Comparison of ENCODE assay signal across 9 cellular contexts in the genomic region with DNA sequence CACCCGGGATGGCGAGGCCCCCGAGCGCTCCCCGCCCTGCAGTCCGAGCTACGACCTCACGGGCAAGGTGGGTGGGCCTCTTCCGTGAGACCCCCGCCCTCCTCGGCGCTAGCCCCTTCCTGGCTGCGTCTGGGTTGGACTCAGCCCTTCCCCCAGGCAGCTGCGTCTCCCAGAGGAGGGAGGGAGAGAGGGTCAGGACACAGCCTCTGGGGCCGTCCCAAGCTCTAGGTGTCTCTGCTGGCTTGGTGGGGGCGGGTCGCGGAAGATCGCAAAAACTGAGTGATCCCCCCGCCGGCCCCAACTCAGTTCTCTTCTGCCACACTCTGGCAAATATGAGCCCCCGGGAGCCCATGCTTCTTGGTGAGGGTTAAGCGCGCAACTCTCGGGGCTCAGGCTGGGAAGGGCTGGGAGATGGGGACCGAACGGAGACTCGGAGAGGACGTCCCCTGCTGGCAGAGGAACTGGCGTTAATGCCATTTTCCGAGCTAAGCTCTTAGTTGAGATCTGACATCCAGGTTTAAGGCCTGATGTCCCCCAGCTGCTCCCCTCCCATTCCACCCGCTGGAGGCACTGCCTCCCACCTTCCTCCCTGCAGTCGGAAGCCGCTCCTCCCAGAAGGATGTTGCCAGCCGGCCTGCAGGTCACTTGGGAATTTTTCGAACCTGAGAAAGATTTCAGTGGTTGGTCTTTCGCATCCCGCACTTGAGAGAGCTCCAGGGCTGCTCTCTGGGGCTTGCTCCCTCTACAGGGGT. TPM values are rescaled to one million over a fixed set of nuclear protein-coding genes. Genes with fewer than 3 reads are reported as not detected.
DNase-seq lines count a peak whose midpoint lies in the region; ATAC-seq, FAIRE-seq and TF ChIP-seq lines count a peak whose summit lies in the region.
"Had no signal": no experiment of that assay in that cellular context is flagged by ENCODE, and none has a peak within 500 bp of the region (broad histone marks: within the 10 kb centered on the region; RNA-seq: fewer than 3 reads in every experiment).

No MANE protein-coding gene starts in this region.

- H2AFZ ChIP-seq in H1 (ENCODE audit: low read length) (peak overlapping the region; percentile 57; the same call in 1 of the 2 replicates), PC-9 (no peak overlapping the region)

- no peak overlapping the region for H2AK5ac ChIP-seq in H1 (ENCODE audit: low read depth, low read length)

- peak overlapping the region; percentile 68 for H4K91ac ChIP-seq in H1 (replicated peaks; ENCODE audit: insufficient read length, low read length)

- H3K4ac ChIP-seq in H1 (replicated peaks; ENCODE audit: insufficient read length, low read depth, low read length), result peak overlapping the region; percentile 61

- TF ChIP-seq POLR2A in H1 (IDR thresholded peaks at IDR 0.05; ENCODE audit: control extremely low read depth in 1 of 2, low read depth in 2 of 2, low read length in 2 of 2), result no peak

- H3K9me3 ChIP-seq in CD8-positive, alpha-beta T cell (ENCODE audit: low read length), result no peaks in the 10 kb centered on the region
- H3K9me3 ChIP-seq in H1 (ENCODE audit: insufficient read depth in 2 of 2, low read depth in 1 of 2, low read length in 1 of 2) (no peaks in the 10 kb centered on the region), PC-9 (ENCODE audit: insufficient read depth, low read depth) (no peaks in the 10 kb centered on the region)
- H3K9me3 ChIP-seq in naive thymus-derived CD4-positive, alpha-beta T cell (ENCODE audit: control insufficient read depth in 2 of 3, low read length in 3 of 3), result no peaks in the 10 kb centered on the region

- H3K23ac ChIP-seq in H1 (ENCODE audit: insufficient read length), result no peak overlapping the region

- no peaks in the 10 kb centered on the region for H3K9me2 ChIP-seq in PC-9 (ENCODE audit: insufficient read depth)

- POLR2A ChIA-PET in CD8-positive, alpha-beta T cell (lab: Charles Lee), result interaction anchor here (0.6 to 4.6 kb wide), 12 partner anchors 9 to 135 kb away, joined by 3 to 67 read pairs (median 18); a partner anchor contains a TSS
- POLR2A ChIA-PET in H1 (lab: Charles Lee; ENCODE audit: partially characterized antibody), result interaction anchor here (0.6 to 4.6 kb wide), 8 partner anchors 12 to 82 kb away, joined by 3 to 60 read pairs (median 5); a partner anchor contains a TSS
- POLR2A ChIA-PET in naive thymus-derived CD4-positive, alpha-beta T cell (lab: Charles Lee), result interaction anchor here (0.5 to 4.6 kb wide), 13 partner anchors 9 to 135 kb away, joined by 3 to 54 read pairs (median 18); a partner anchor contains a TSS
- POLR2A ChIA-PET in PC-9 (lab: Charles Lee; ENCODE audit: unreplicated experiment), result no interaction called here

- FAIRE-seq in H1 (lab: Jason Lieb, UNC), result peak; percentile 52

- BruUV-seq in PC-9 (replicated peaks; lab: Mats Ljungman, UMichigan), result no TSS peak

- no peak overlapping the region; a peak in 1 of 7 replicates for H3K9ac ChIP-seq in H1 (replicated peaks in 1 of 4; ENCODE audit: extremely low read depth in 1 of 4, low read depth in 3 of 4, low read length in 3 of 4)

- H3K36me3 Mint-ChIP-seq in CD8-positive, alpha-beta T cell, result peaks cover 2% of the 10 kb centered on the region
- H3K36me3 Mint-ChIP-seq in naive thymus-derived CD4-positive, alpha-beta T cell, result peaks cover 0 to 12% (median 0%) of the 10 kb centered on the region in 5 donors

- peak overlapping the region; percentile 89; the same call in 1 of the 2 replicates for H2BK5ac ChIP-seq in H1 (ENCODE audit: low read depth, low read length)

- H3K36me3 ChIP-seq in CD8-positive, alpha-beta T cell (ENCODE audit: insufficient read depth, low read length), result no peaks in the 10 kb centered on the region
- H3K36me3 ChIP-seq in H1 (ENCODE audit: control insufficient read depth in 2 of 4, insufficient read depth in 4 of 4, low read length in 3 of 4) (no peaks in the 10 kb centered on the region), PC-9 (ENCODE audit: low read depth) (no peaks in the 10 kb centered on the region)
- no peaks in the 10 kb centered on the region for H3K36me3 ChIP-seq in naive thymus-derived CD4-positive, alpha-beta T cell (ENCODE audit: control insufficient read depth in 2 of 3, insufficient read depth in 3 of 3, low read length in 3 of 3)

- no peaks in the 10 kb centered on the region for H3K9me3 Mint-ChIP-seq in CD8-positive, alpha-beta T cell
- H3K9me3 Mint-ChIP-seq in naive thymus-derived CD4-positive, alpha-beta T cell, result peaks cover 0 to 2% (median 0%) of the 10 kb centered on the region in 11 donors

- H3K4me1 Mint-ChIP-seq in CD8-positive, alpha-beta T cell (ENCODE audit: low read depth), result peaks cover 59% of the 10 kb centered on the region
- peaks cover 51 to 63% (median 60%) of the 10 kb centered on the region in 7 donors for H3K4me1 Mint-ChIP-seq in naive thymus-derived CD4-positive, alpha-beta T cell

- peak overlapping the region; percentile 81; the same call in 1 of the 2 replicates for H2BK12ac ChIP-seq in H1 (ENCODE audit: low read depth, low read length)

- H3K79me1 ChIP-seq in H1 (ENCODE audit: low read depth, low read length), result no peaks in the 10 kb centered on the region

- intact Hi-C loops in CD8-positive, alpha-beta T cell (cut with DNase I, micrococcal nuclease), result loop anchor here (1.0 to 10.0 kb wide), 6 partner anchors 80 to 1777 kb away; a partner anchor contains a TSS
- intact Hi-C loops in naive thymus-derived CD4-positive, alpha-beta T cell (cut with micrococcal nuclease), result loop anchor here (1.0 to 10.0 kb wide), 8 partner anchors 11 to 359 kb away; a partner anchor contains a TSS
- intact Hi-C loops in PC-9 (cut with micrococcal nuclease; ENCODE audit: unreplicated experiment), result no loop called here

- TF ChIP-seq EP300 in H1 (IDR thresholded peaks at IDR 0.05; ENCODE audit: borderline replicate concordance in 1 of 2, low read depth in 2 of 2, low read length in 2 of 2), result peak in 1 of 2 experiments; percentile 73; a peak in 1 of 3 replicates

- ATAC-seq in CD8-positive, alpha-beta T cell, result peak; percentile 21
- peak; percentile 48 for ATAC-seq in naive thymus-derived CD4-positive, alpha-beta T cell
- ATAC-seq in GM18867 (IDR thresholded peaks at IDR 0.05; ENCODE audit: unreplicated experiment), result no peak

- H3K18ac ChIP-seq in H1 (ENCODE audit: extremely low read depth, low read length), result peak overlapping the region; percentile 71

- peaks cover 18% of the 10 kb centered on the region; the same call in 1 of the 2 replicates for H3K23me2 ChIP-seq in H1 (ENCODE audit: low read depth, low read length)

- H3K56ac ChIP-seq in H1 (replicated peaks; ENCODE audit: insufficient read length, low read depth, low read length), result no peak overlapping the region

- peak in 5 of 7 experiments; percentile 40 to 75 (median 61) for DNase-seq in CD8-positive, alpha-beta T cell
- DNase-seq in HT-29 (ENCODE audit: low spot score), result peak; percentile 43
- DNase-seq in T1000 (lab: John Stamatoyannopoulos, UW), result peak; percentile 94
- peak in 1 of 2 experiments; percentile 85 for DNase-seq in H1 (ENCODE audit: low read depth in 1 of 2, low spot score in 2 of 2)
- DNase-seq in naive thymus-derived CD4-positive, alpha-beta T cell, result peak in 5 of 9 donors; percentile 36 to 53 (median 44)
- DNase-seq in PC-9, result no peak
- no peak for DNase-seq in NCI-H510A treated with DMSO at 0.1 percent for 48 hours (lab: John Stamatoyannopoulos, UW)

- peaks cover 0 to 5% of the 10 kb centered on the region in 2 experiments for H4K20me1 ChIP-seq in H1 (replicated peaks in 1 of 2; ENCODE audit: control insufficient read depth in 1 of 2, insufficient read depth in 2 of 2, low read length in 2 of 2)
- no peaks in the 10 kb centered on the region for H4K20me1 ChIP-seq in PC-9 (ENCODE audit: insufficient read depth)

- H3K4me3 ChIP-seq in CD8-positive, alpha-beta T cell (ENCODE audit: low read depth, low read length), result peak overlapping the region; percentile 65
- H3K4me3 ChIP-seq in H1 (ENCODE audit: extremely low read depth in 1 of 4, insufficient read depth in 2 of 4, low read depth in 3 of 4, low read length in 4 of 4) (peak overlapping the region; percentile 55 to 75 (median 64)), PC-9 (no peak overlapping the region)
- peak overlapping the region; percentile 95 for H3K4me3 ChIP-seq in naive thymus-derived CD4-positive, alpha-beta T cell (ENCODE audit: low read length)

- H3K14ac ChIP-seq in H1 (ENCODE audit: insufficient read length), result no peak overlapping the region

- H3K4me2 ChIP-seq in H1 (ENCODE audit: insufficient read depth in 1 of 2, low read depth in 2 of 2, low read length in 2 of 2), result peak overlapping the region; percentile 73 to 84
- no peak overlapping the region for H3K4me2 ChIP-seq in PC-9

- TF ChIP-seq CTCF in CD8-positive, alpha-beta T cell (IDR thresholded peaks at IDR 0.05), result peak; percentile 13
- TF ChIP-seq CTCF in H1 (IDR thresholded peaks at IDR 0.05; ENCODE audit: control extremely low read depth in 1 of 3, insufficient read depth in 1 of 3, low read depth in 1 of 3, low read length in 3 of 3) (peak; percentile 49 to 71 (median 56)), PC-9 (conservative IDR thresholded peaks at IDR 0.05) (no peak)

- H3K27ac ChIP-seq in CD8-positive, alpha-beta T cell (ENCODE audit: low read depth, low read length), result peak overlapping the region; percentile 47
- H3K27ac ChIP-seq in H1 (ENCODE audit: low read depth, low read length) (no peak overlapping the region), PC-9 (no peak overlapping the region)
- H3K27ac ChIP-seq in naive thymus-derived CD4-positive, alpha-beta T cell (ENCODE audit: low read depth, low read length), result peak overlapping the region; percentile 71

- peak overlapping the region; percentile 93 for H3K27ac Mint-ChIP-seq in CD8-positive, alpha-beta T cell
- H3K27ac Mint-ChIP-seq in naive thymus-derived CD4-positive, alpha-beta T cell, result peak overlapping the region; percentile 79 to 99 (median 93)

- peak overlapping the region; percentile 91 for H3K4me3 Mint-ChIP-seq in CD8-positive, alpha-beta T cell
- H3K4me3 Mint-ChIP-seq in naive thymus-derived CD4-positive, alpha-beta T cell, result peak overlapping the region; percentile 85 to 97 (median 92)

- TF ChIP-seq RAD21 in H1 (IDR thresholded peaks at IDR 0.05 in 1 of 2, conservative IDR thresholded peaks at IDR 0.05 in 1 of 2; ENCODE audit: low read depth in 2 of 2, low read length in 2 of 2), result peak; percentile 28 to 38; a peak in 3 of 4 replicates

- no peaks in the 10 kb centered on the region for H3K79me2 ChIP-seq in H1 (ENCODE audit: control insufficient read depth in 1 of 2, insufficient read depth in 2 of 2, low read length in 2 of 2)
- no peaks in the 10 kb centered on the region for H3K79me2 ChIP-seq in PC-9 (ENCODE audit: low read depth)

- H3K27me3 Mint-ChIP-seq in CD8-positive, alpha-beta T cell (ENCODE audit: low read depth), result no peaks in the 10 kb centered on the region
- H3K27me3 Mint-ChIP-seq in naive thymus-derived CD4-positive, alpha-beta T cell, result peaks cover 0 to 17% (median 0%) of the 10 kb centered on the region in 5 donors

- H3F3A ChIP-seq in PC-9 (ENCODE audit: insufficient read depth, low read depth), result no peaks in the 10 kb centered on the region

- peaks cover 50% of the 10 kb centered on the region for H3K4me1 ChIP-seq in CD8-positive, alpha-beta T cell (ENCODE audit: insufficient read depth, low read length)
- H3K4me1 ChIP-seq in H1 (replicated peaks in 1 of 4; ENCODE audit: control insufficient read depth in 3 of 4, insufficient read depth in 4 of 4, low read length in 3 of 4) (peaks cover 5 to 18% (median 11%) of the 10 kb centered on the region in 4 experiments), PC-9 (replicated peaks; ENCODE audit: insufficient read depth) (peaks cover 22% of the 10 kb centered on the region)
- H3K4me1 ChIP-seq in naive thymus-derived CD4-positive, alpha-beta T cell (ENCODE audit: control insufficient read depth in 2 of 2, insufficient read depth in 2 of 2, low read length in 2 of 2), result peaks cover 46 to 47% of the 10 kb centered on the region in 2 donors

- no peak overlapping the region for H4K8ac ChIP-seq in H1 (ENCODE audit: extremely low read depth, insufficient read depth, low read length)

- H4K5ac ChIP-seq in H1 (ENCODE audit: insufficient read length, low read depth, low read length), result peak overlapping the region; percentile 41

- H2BK15ac ChIP-seq in H1 (ENCODE audit: low read length), result no peak overlapping the region

- no peak overlapping the region for H2BK20ac ChIP-seq in H1 (ENCODE audit: low read length)

- 6% methylated on average over 26 of the region's 38 CpGs; no CpG with 5 or more reads in 1 of the 2 experiments for WGBS in H1 (ENCODE audit: extremely low coverage in 1 of 2, insufficient coverage in 1 of 2, insufficient read length in 1 of 2, insufficient replicate concordance in 2 of 2, low coverage in 1 of 2, low lambda C conversion rate in 2 of 2, missing lambda C conversion rate in 1 of 2), 2 experiments

- CTCF ChIA-PET in CD8-positive, alpha-beta T cell (lab: Charles Lee), result interaction anchor here (0.8 to 9.0 kb wide), 32 partner anchors 8 to 220 kb away, joined by 3 to 254 read pairs (median 6); a partner anchor contains a TSS
- CTCF ChIA-PET in H1 (lab: Charles Lee; ENCODE audit: partially characterized antibody), result interaction anchor here (0.6 to 5.7 kb wide), 47 partner anchors 8 to 416 kb away, joined by 3 to 81 read pairs (median 7); a partner anchor contains a TSS
- CTCF ChIA-PET in naive thymus-derived CD4-positive, alpha-beta T cell (lab: Charles Lee), result interaction anchor here (0.5 to 6.7 kb wide), 20 partner anchors 9 to 250 kb away, joined by 3 to 166 read pairs (median 4); a partner anchor contains a TSS
- CTCF ChIA-PET in PC-9 (lab: Charles Lee), result interaction anchor here (1.5 kb wide), 1 partner anchor 80 kb away, joined by 5 read pairs; no protein-coding TSS in a partner anchor

- peak overlapping the region; percentile 26 for H2BK120ac ChIP-seq in H1 (replicated peaks; ENCODE audit: low read depth, low read length)

- no peaks in the 10 kb centered on the region for H3K27me3 ChIP-seq in CD8-positive, alpha-beta T cell (ENCODE audit: insufficient read depth, low read length)
- peaks cover 0 to 8% (median 2%) of the 10 kb centered on the region in 4 experiments; a peak in 4 of 7 replicates for H3K27me3 ChIP-seq in H1 (replicated peaks in 1 of 4; ENCODE audit: control insufficient read depth in 3 of 4, extremely low read depth in 1 of 4, insufficient read depth in 3 of 4, low read length in 3 of 4)
- no peaks in the 10 kb centered on the region for H3K27me3 ChIP-seq in naive thymus-derived CD4-positive, alpha-beta T cell (ENCODE audit: control insufficient read depth in 2 of 2, insufficient read depth in 2 of 2, low read length in 2 of 2)
- H3K27me3 ChIP-seq in PC-9 (ENCODE audit: insufficient read depth, low read depth), result peaks cover 24% of the 10 kb centered on the region

RNA-seq across cellular contexts. Expression of a gene that starts 0.4 kb away (rescaled TPM):
- total RNA-seq in CD8-positive, alpha-beta T cell, result 10 to 100 TPM; 33.7 to 36.0 TPM
- total RNA-seq in HT-29 (2014; rRNA removed; shearing (Covaris generic)), result 0.55 and 1.0 TPM in 2 replicates
- 5.2 and 5.5 TPM in 2 replicates for total RNA-seq in H1 (2021; fragmentation: NEBNext Ultra II Directional; extraction: Animal tissue kit (Norgen Biotek cat#: 25700))
- 6.1 and 6.6 TPM in 2 replicates for polyA plus RNA-seq in H1 (2011; rRNA removed)
- polyA plus RNA-seq in H1 (2011; cell fraction: cytosol; rRNA removed), result 9.7 TPM
- polyA plus RNA-seq in H1 (2011; cell fraction: nucleus; rRNA removed), result 13.3 TPM
- polyA plus RNA-seq in H1 (2012, experiment 1 of 2), result 5.0 to 7.8 TPM (median 6.5 TPM) in 4 replicates
- polyA plus RNA-seq in H1 (2012, experiment 2 of 2), result 4.2 TPM
- polyA plus RNA-seq in H1 (2013, experiment 1 of 2), result 6.1 TPM
- polyA plus RNA-seq in H1 (2013, experiment 2 of 2), result 5.8 TPM
- polyA minus RNA-seq in H1 (2011; rRNA and poly(A)+ RNA removed), result 4.4 and 12.4 TPM in 2 replicates
- polyA minus RNA-seq in H1 (2011; cell fraction: cytosol; rRNA and poly(A)+ RNA removed), result 7.9 TPM
- polyA minus RNA-seq in H1 (2011; cell fraction: nucleus; rRNA and poly(A)+ RNA removed), result 2.7 TPM
- total RNA-seq in naive thymus-derived CD4-positive, alpha-beta T cell, result 10 to 100 TPM; 23.6 to 58.5 (median 34.4) TPM
- 10 to 100 TPM; 30.4 to 30.7 TPM for polyA plus RNA-seq in naive thymus-derived CD4-positive, alpha-beta T cell
- not detected in 2 replicates for total RNA-seq in PC-9 (2021)

RNA-seq across cellular contexts. Expression of a gene that starts 11.0 kb away (rescaled TPM):
- 10 to 100 TPM; 72.5 to 73.7 TPM for total RNA-seq in CD8-positive, alpha-beta T cell
- 298 and 304 TPM in 2 replicates for total RNA-seq in HT-29 (2014; rRNA removed; shearing (Covaris generic))
- 91.3 and 92.9 TPM in 2 replicates for total RNA-seq in H1 (2021; fragmentation: NEBNext Ultra II Directional; extraction: Animal tissue kit (Norgen Biotek cat#: 25700))
- 99.2 and 140 TPM in 2 replicates for polyA plus RNA-seq in H1 (2011; rRNA removed)
- 107 TPM for polyA plus RNA-seq in H1 (2011; cell fraction: cytosol; rRNA removed)
- polyA plus RNA-seq in H1 (2011; cell fraction: nucleus; rRNA removed), result 85.0 TPM
- 74.7 to 102 TPM (median 92.8 TPM) in 4 replicates for polyA plus RNA-seq in H1 (2012, experiment 1 of 2)
- 128 TPM for polyA plus RNA-seq in H1 (2012, experiment 2 of 2)
- polyA plus RNA-seq in H1 (2013, experiment 1 of 2), result 121 TPM
- 130 TPM for polyA plus RNA-seq in H1 (2013, experiment 2 of 2)
- 57.8 and 78.7 TPM in 2 replicates for polyA minus RNA-seq in H1 (2011; rRNA and poly(A)+ RNA removed)
- polyA minus RNA-seq in H1 (2011; cell fraction: cytosol; rRNA and poly(A)+ RNA removed), result 43.7 TPM
- 26.3 TPM for polyA minus RNA-seq in H1 (2011; cell fraction: nucleus; rRNA and poly(A)+ RNA removed)
- total RNA-seq in naive thymus-derived CD4-positive, alpha-beta T cell, result 100 to 1,000 TPM in 4 of 5 experiments, 10 to 100 TPM in 1; 93.1 to 279 (median 156) TPM
- 100 to 1,000 TPM; 273 to 393 TPM for polyA plus RNA-seq in naive thymus-derived CD4-positive, alpha-beta T cell
- total RNA-seq in PC-9 (2021), result 83.6 and 105 TPM in 2 replicates

RNA-seq across cellular contexts. Expression of a gene that starts 24.8 kb away (rescaled TPM):
- not detected for total RNA-seq in CD8-positive, alpha-beta T cell
- total RNA-seq in HT-29 (2014; rRNA removed; shearing (Covaris generic)), result not detected in 2 replicates
- not detected in 2 replicates for total RNA-seq in H1 (2021; fragmentation: NEBNext Ultra II Directional; extraction: Animal tissue kit (Norgen Biotek cat#: 25700))
- not detected in 2 replicates for polyA plus RNA-seq in H1 (2011; rRNA removed)
- polyA plus RNA-seq in H1 (2011; cell fraction: cytosol; rRNA removed), result not detected
- not detected for polyA plus RNA-seq in H1 (2011; cell fraction: nucleus; rRNA removed)
- not detected in 4 replicates for polyA plus RNA-seq in H1 (2012, experiment 1 of 2)
- polyA plus RNA-seq in H1 (2012, experiment 2 of 2), result not detected
- polyA plus RNA-seq in H1 (2013, experiment 1 of 2), result not detected
- polyA plus RNA-seq in H1 (2013, experiment 2 of 2), result not detected
- polyA minus RNA-seq in H1 (2011; rRNA and poly(A)+ RNA removed), result not detected in 2 replicates
- polyA minus RNA-seq in H1 (2011; cell fraction: cytosol; rRNA and poly(A)+ RNA removed), result not detected
- polyA minus RNA-seq in H1 (2011; cell fraction: nucleus; rRNA and poly(A)+ RNA removed), result not detected
- 10 to 100 TPM in 1 of 5 experiments, 1 to 10 TPM in 1, under 1 TPM in 2, not detected in 1; 0.46 to 41.0 (median 2.7) TPM for total RNA-seq in naive thymus-derived CD4-positive, alpha-beta T cell
- not detected for polyA plus RNA-seq in naive thymus-derived CD4-positive, alpha-beta T cell
- not detected in 2 replicates for total RNA-seq in PC-9 (2021)
- total RNA-seq: LHCN-M2 had no signal

RNA-seq across cellular contexts. Expression of a gene that starts 38.7 kb away (rescaled TPM):
- total RNA-seq in CD8-positive, alpha-beta T cell, result 10 to 100 TPM; 37.9 to 41.1 TPM
- total RNA-seq in HT-29 (2014; rRNA removed; shearing (Covaris generic)), result 49.5 and 50.4 TPM in 2 replicates
- total RNA-seq in H1 (2021; fragmentation: NEBNext Ultra II Directional; extraction: Animal tissue kit (Norgen Biotek cat#: 25700)), result 40.6 and 42.7 TPM in 2 replicates
- polyA plus RNA-seq in H1 (2011; rRNA removed), result 32.3 and 42.4 TPM in 2 replicates
- polyA plus RNA-seq in H1 (2011; cell fraction: cytosol; rRNA removed), result 67.6 TPM
- 198 TPM for polyA plus RNA-seq in H1 (2011; cell fraction: nucleus; rRNA removed)
- 49.1 to 72.7 TPM (median 58.9 TPM) in 4 replicates for polyA plus RNA-seq in H1 (2012, experiment 1 of 2)
- 32.4 TPM for polyA plus RNA-seq in H1 (2012, experiment 2 of 2)
- 28.5 TPM for polyA plus RNA-seq in H1 (2013, experiment 1 of 2)
- polyA plus RNA-seq in H1 (2013, experiment 2 of 2), result 24.6 TPM
- polyA minus RNA-seq in H1 (2011; rRNA and poly(A)+ RNA removed), result 39.6 and 41.7 TPM in 2 replicates
- 18.8 TPM for polyA minus RNA-seq in H1 (2011; cell fraction: cytosol; rRNA and poly(A)+ RNA removed)
- polyA minus RNA-seq in H1 (2011; cell fraction: nucleus; rRNA and poly(A)+ RNA removed), result 50.9 TPM
- 10 to 100 TPM; 41.4 to 78.8 (median 56.9) TPM for total RNA-seq in naive thymus-derived CD4-positive, alpha-beta T cell
- 10 to 100 TPM; 16.8 to 37.9 TPM for polyA plus RNA-seq in naive thymus-derived CD4-positive, alpha-beta T cell
- total RNA-seq in PC-9 (2021), result 31.5 and 37.6 TPM in 2 replicates

Comparison
In these comparisons a context has a peak if more than half of its experiments do, and no peak if none do; other contexts are left out.
1. DNase-seq: peak in CD8-positive, alpha-beta T cell (5 of 7), HT-29 (single experiment), T1000 (single experiment) and naive thymus-derived CD4-positive, alpha-beta T cell (5 of 9); none in PC-9 (0 of 2) and NCI-H510A treated with DMSO at 0.1 percent for 48 hours (single experiment).
2. H3K27ac ChIP-seq: peak in CD8-positive, alpha-beta T cell (single experiment) and naive thymus-derived CD4-positive, alpha-beta T cell (single experiment); none in H1 (single experiment) and PC-9 (single experiment).